Comparison of ENCODE assay signal across 28 cellular contexts in genomic region chr5:108409781-108410180, GRCh38.
"Had no signal": no experiment of that assay in that cellular context is flagged by ENCODE, and none has a peak within 500 bp of the region (broad histone marks: within the 10 kb centered on the region; RNA-seq: fewer than 3 reads in every experiment).

No MANE protein-coding gene starts in this region.

- H3K9me3 Mint-ChIP-seq: activated CD4-positive, alpha-beta memory T cell treated with anti-CD3 and anti-CD28 coated beads, Interleukin-2, amount 10 ng/mL, durations not matched to agents 7 days and 5 days; activated CD4-positive, alpha-beta T cell treated with anti-CD3 and anti-CD28 coated beads, Interleukin-2, amount 10 ng/mL, durations not matched to agents 24 days and 14 days; activated naive CD4-positive, alpha-beta T cell treated with anti-CD3 and anti-CD28 coated beads, Interleukin-2, amount 50 U/mL, for 72 hours; activated T-cell treated with anti-CD3 and anti-CD28 coated beads, Interleukin-2, amount 50 U/mL, for 4 hours; activated T-helper 17 cell treated with anti-CD3 and anti-CD28 coated beads, Interleukin-2, amount 50 U/mL, for 72 hours; mesothelial cell of epicardium had no signal

- DNase-seq: activated CD4-positive, alpha-beta memory T cell treated with anti-CD3 and anti-CD28 coated beads, Interleukin-2, amount 10 ng/mL, durations not matched to agents 7 days and 5 days; activated CD4-positive, alpha-beta T cell treated with anti-CD3 and anti-CD28 coated beads, Interleukin-2, amount 10 ng/mL, durations not matched to agents 24 days and 14 days; activated CD4-positive, CD25-positive, alpha-beta regulatory T cell treated with anti-CD3 and anti-CD28 coated beads, Interleukin-2, amount 50 U/mL, for 72 hours; activated CD8-positive, alpha-beta memory T cell treated with anti-CD3 and anti-CD28 coated beads, Interleukin-2, amount 50 U/mL, for 48 hours; activated T-cell treated with anti-CD3 and anti-CD28 coated beads, Interleukin-2, amount 50 U/mL, for 4 hours; central memory CD4-positive, alpha-beta T cell; esophagus squamous epithelium; gastrocnemius medialis; glutamatergic neuron; immature natural killer cell; kidney; left colon; naive B cell; nephron progenitor cell; stimulated activated CD4-positive, alpha-beta T cell treated with anti-CD3 and anti-CD28 coated beads, Interleukin-15, amount 100 ng/mL, for 24 hours; stimulated activated CD4-positive, alpha-beta T cell treated with anti-CD3 and anti-CD28 coated beads, Interleukin-2, amount 100 ng/mL, for 24 hours; stimulated activated naive B cell treated with anti-CD40 and anti-IgM and Interleukin-4, amounts not matched to agents 10 μg/mL and 1 μg/mL and 100 μg/mL, for 72 hours; stomach; T-helper 17 cell; T1000; thyroid gland; upper lobe of right lung; WERI-Rb-1 had no signal

- H3K36me3 Mint-ChIP-seq: activated naive CD4-positive, alpha-beta T cell treated with anti-CD3 and anti-CD28 coated beads, Interleukin-2, amount 50 U/mL, for 72 hours; immature natural killer cell; mesothelial cell of epicardium; naive B cell; stimulated activated naive B cell treated with anti-CD40 and anti-IgM and Interleukin-4, amounts not matched to agents 10 μg/mL and 1 μg/mL and 100 μg/mL, for 72 hours had no signal

- H3K27ac ChIP-seq: breast epithelium, esophagus squamous epithelium, gastrocnemius medialis, right atrium auricular region, stomach, thyroid gland, upper lobe of right lung, WERI-Rb-1 had no signal

- H3K27me3 Mint-ChIP-seq: activated T-helper 17 cell treated with anti-CD3 and anti-CD28 coated beads, Interleukin-2, amount 50 U/mL, for 72 hours; T-helper 17 cell had no signal

- H3K4me3 Mint-ChIP-seq: activated CD4-positive, alpha-beta memory T cell treated with anti-CD3 and anti-CD28 coated beads, Interleukin-2, amount 10 ng/mL, durations not matched to agents 7 days and 5 days; activated CD4-positive, alpha-beta T cell treated with anti-CD3 and anti-CD28 coated beads, Interleukin-2, amount 10 ng/mL, durations not matched to agents 24 days and 14 days; activated T-cell treated with anti-CD3 and anti-CD28 coated beads, Interleukin-2, amount 50 U/mL, for 4 hours; activated T-helper 17 cell treated with anti-CD3 and anti-CD28 coated beads, Interleukin-2, amount 50 U/mL, for 72 hours; immature natural killer cell; mesothelial cell of epicardium; naive B cell; nephron progenitor cell; stimulated activated naive B cell treated with anti-CD40 and anti-IgM and Interleukin-4, amounts not matched to agents 10 μg/mL and 1 μg/mL and 100 μg/mL, for 72 hours; T-helper 17 cell had no signal

- H3K4me1 ChIP-seq: breast epithelium, esophagus squamous epithelium, gastrocnemius medialis, right atrium auricular region, stomach, thyroid gland, upper lobe of right lung had no signal

- H3K9me3 ChIP-seq: breast epithelium, esophagus squamous epithelium, gastrocnemius medialis, right atrium auricular region, thyroid gland, upper lobe of right lung had no signal

- H3K27ac Mint-ChIP-seq: activated CD4-positive, alpha-beta memory T cell treated with anti-CD3 and anti-CD28 coated beads, Interleukin-2, amount 10 ng/mL, durations not matched to agents 7 days and 5 days; activated CD4-positive, alpha-beta T cell treated with anti-CD3 and anti-CD28 coated beads, Interleukin-2, amount 10 ng/mL, durations not matched to agents 24 days and 14 days; activated naive CD4-positive, alpha-beta T cell treated with anti-CD3 and anti-CD28 coated beads, Interleukin-2, amount 50 U/mL, for 72 hours; activated T-helper 17 cell treated with anti-CD3 and anti-CD28 coated beads, Interleukin-2, amount 50 U/mL, for 72 hours; immature natural killer cell; mesothelial cell of epicardium; naive B cell; nephron progenitor cell; stimulated activated naive B cell treated with anti-CD40 and anti-IgM and Interleukin-4, amounts not matched to agents 10 μg/mL and 1 μg/mL and 100 μg/mL, for 72 hours; T-helper 17 cell had no signal

- H3K36me3 ChIP-seq: breast epithelium, esophagus squamous epithelium, gastrocnemius medialis, right atrium auricular region, stomach, thyroid gland, upper lobe of right lung, WERI-Rb-1 had no signal

- H3K4me1 Mint-ChIP-seq: activated CD4-positive, alpha-beta memory T cell treated with anti-CD3 and anti-CD28 coated beads, Interleukin-2, amount 10 ng/mL, durations not matched to agents 7 days and 5 days; activated CD4-positive, alpha-beta T cell treated with anti-CD3 and anti-CD28 coated beads, Interleukin-2, amount 10 ng/mL, durations not matched to agents 24 days and 14 days; activated T-helper 17 cell treated with anti-CD3 and anti-CD28 coated beads, Interleukin-2, amount 50 U/mL, for 72 hours; immature natural killer cell; naive B cell; stimulated activated naive B cell treated with anti-CD40 and anti-IgM and Interleukin-4, amounts not matched to agents 10 μg/mL and 1 μg/mL and 100 μg/mL, for 72 hours; T-helper 17 cell had no signal

- H3K4me3 ChIP-seq: breast epithelium, esophagus squamous epithelium, gastrocnemius medialis, right atrium auricular region, stomach, thyroid gland, upper lobe of right lung had no signal

- H3K27me3 ChIP-seq: breast epithelium, esophagus squamous epithelium, gastrocnemius medialis, right atrium auricular region, stomach, thyroid gland, upper lobe of right lung had no signal
